ENCODE assay signal across 17 cellular contexts in genomic region chr17:47928415-47928814, GRCh38. TPM values are rescaled to one million over a fixed set of nuclear protein-coding genes. Genes with fewer than 3 reads are reported as not detected.
"Had no signal": no experiment of that assay in that cellular context is flagged by ENCODE, and none has a peak within 500 bp of the region (broad histone marks: within the 10 kb centered on the region; RNA-seq: fewer than 3 reads in every experiment).

No MANE protein-coding gene starts in this region.

- H3K9me3 Mint-ChIP-seq: activated naive CD4-positive, alpha-beta T cell treated with anti-CD3 and anti-CD28 coated beads, Interleukin-2, amount 10 ng/mL, durations not matched to agents 7 days and 5 days; activated T-helper 2 cell treated with anti-CD3 and anti-CD28 coated beads, Interferon-gamma antibody, Interleukin-2, Interleukin-4, amounts not matched to agents 10 μg/mL and 5 μg/mL and 100 μg/mL, durations not matched to agents 14 hours and 24 hours and 36 hours; naive thymus-derived CD8-positive, alpha-beta T cell had no signal

- ATAC-seq: left lung; naive thymus-derived CD8-positive, alpha-beta T cell had no signal

- H3K4me1 ChIP-seq: left lung, vagina had no signal

- H3K27ac Mint-ChIP-seq: activated T-helper 2 cell treated with anti-CD3 and anti-CD28 coated beads, Interferon-gamma antibody, Interleukin-2, Interleukin-4, amounts not matched to agents 10 μg/mL and 5 μg/mL and 100 μg/mL, durations not matched to agents 14 hours and 24 hours and 36 hours had no signal

- H3K27me3 ChIP-seq: cardiac muscle cell, gastroesophageal sphincter, left lung, tibial nerve, vagina had no signal

- DNase-seq: activated naive CD4-positive, alpha-beta T cell treated with anti-CD3 and anti-CD28 coated beads, Interleukin-2, amount 10 ng/mL, durations not matched to agents 7 days and 5 days; hippocampal formation; kidney; left lung; mesenchymal stem cell; naive thymus-derived CD8-positive, alpha-beta T cell; posterior cingulate gyrus; stimulated activated CD4-positive, alpha-beta T cell treated with anti-CD3 and anti-CD28 coated beads, Interleukin-4, amount 100 ng/mL, for 1 hour; stimulated activated naive CD4-positive, alpha-beta T cell; SW 1271 had no signal

- H3K27me3 Mint-ChIP-seq: activated naive CD4-positive, alpha-beta T cell treated with anti-CD3 and anti-CD28 coated beads, Interleukin-2, amount 10 ng/mL, durations not matched to agents 7 days and 5 days; naive thymus-derived CD8-positive, alpha-beta T cell had no signal

- H3K27ac ChIP-seq: cardiac muscle cell, left lung, vagina, VCaP had no signal

- H3K4me3 ChIP-seq: cardiac muscle cell, gastroesophageal sphincter, left lung, tibial nerve, vagina had no signal

- H3K4me1 Mint-ChIP-seq: activated naive CD4-positive, alpha-beta T cell treated with anti-CD3 and anti-CD28 coated beads, Interleukin-2, amount 10 ng/mL, durations not matched to agents 7 days and 5 days had no signal

- H3K9me3 ChIP-seq: gastroesophageal sphincter, left lung, tibial nerve, vagina had no signal

- H3K4me3 Mint-ChIP-seq: activated naive CD4-positive, alpha-beta T cell treated with anti-CD3 and anti-CD28 coated beads, Interleukin-2, amount 10 ng/mL, durations not matched to agents 7 days and 5 days; naive thymus-derived CD8-positive, alpha-beta T cell had no signal

RNA-seq across cellular contexts. Expression of gene PRR15L, which starts 29.3 kb away (rescaled TPM):
- total RNA-seq: activated T-helper 2 cell treated with anti-CD3 and anti-CD28 coated beads, Interferon-gamma antibody, Interleukin-2, Interleukin-4, amounts not matched to agents 10 μg/mL and 5 μg/mL and 100 μg/mL, durations not matched to agents 14 hours and 24 hours and 36 hours; cardiac muscle cell; naive thymus-derived CD8-positive, alpha-beta T cell; skeletal muscle tissue; tibial nerve had no signal
- polyA plus RNA-seq: cardiac muscle cell had no signal
